15 cellular contexts compared by ENCODE assay signal in the genomic region with DNA sequence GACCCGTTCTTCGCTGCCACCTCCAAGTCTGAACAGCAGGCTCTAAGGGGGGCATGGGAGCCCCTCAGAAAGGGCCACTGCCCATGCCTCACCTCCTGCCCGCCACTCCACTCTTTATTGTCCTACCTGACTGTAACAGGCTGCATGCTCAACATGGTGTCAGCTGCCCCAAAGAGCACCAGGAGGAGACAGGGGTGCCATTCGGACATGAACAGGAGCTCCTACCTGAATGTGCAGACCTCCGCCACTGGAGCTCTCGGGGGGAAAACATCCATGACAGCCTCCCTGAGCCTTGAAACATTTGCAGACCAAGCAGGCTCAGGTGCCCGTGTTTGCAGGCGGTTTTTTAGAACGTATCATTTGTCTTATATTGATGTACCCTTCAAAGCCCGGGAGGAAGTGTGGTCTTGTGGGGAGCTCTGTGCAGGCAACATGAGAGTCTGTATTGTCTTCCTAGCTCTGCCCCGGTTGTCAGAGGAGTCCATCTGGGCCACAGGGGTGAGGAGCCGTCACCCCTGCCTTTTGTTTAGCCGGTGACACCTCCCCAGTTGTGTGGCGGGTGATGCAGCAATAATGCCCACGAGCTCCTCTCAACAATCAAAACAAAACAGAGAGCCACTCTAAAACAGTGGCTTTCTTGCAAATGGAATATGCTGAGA. TPM values are rescaled to one million over a fixed set of nuclear protein-coding genes. Genes with fewer than 3 reads are reported as not detected.
A peak's percentile ranks its signal among the peaks of the same experiment; 100 is the strongest.
DNase-seq lines count a peak whose midpoint lies in the region; ATAC-seq and TF ChIP-seq lines count a peak whose summit lies in the region.
"Had no signal": no experiment of that assay in that cellular context is flagged by ENCODE, and none has a peak within 500 bp of the region (broad histone marks: within the 10 kb centered on the region; RNA-seq: fewer than 3 reads in every experiment).

No MANE protein-coding gene starts in this region.

- H3K4me1 Mint-ChIP-seq in GM23338 (peaks cover 5% of the 10 kb centered on the region; the same call in 2 of the 3 replicates), T-cell (peaks cover 40 to 61% (median 57%) of the 10 kb centered on the region in 3 donors), neural progenitor cell (peaks cover 5% of the 10 kb centered on the region)
- peaks cover 31% of the 10 kb centered on the region for H3K4me1 Mint-ChIP-seq in activated naive CD4-positive, alpha-beta T cell treated with anti-CD3 and anti-CD28 coated beads, Interleukin-2, amount 10 ng/mL, durations not matched to agents 7 days and 5 days
- peaks cover 6 to 22% of the 10 kb centered on the region in 2 donors for H3K4me1 Mint-ChIP-seq in natural killer cell treated with Interleukin-12 subunit alpha and Interleukin-12 subunit beta and Interleukin-15 and Interleukin-18, amount 100 ng/mL, for 72 hours (ENCODE audit: low read depth in 2 of 2)
- H3K4me1 Mint-ChIP-seq: naive B cell had no signal

- H3K36me3 Mint-ChIP-seq in GM23338 (ENCODE audit: low read depth) (peaks cover 3% of the 10 kb centered on the region; the same call in 1 of the 3 replicates), T-cell (peaks cover 6% of the 10 kb centered on the region), neural progenitor cell (no peaks in the 10 kb centered on the region)
- H3K36me3 Mint-ChIP-seq in activated naive CD4-positive, alpha-beta T cell treated with anti-CD3 and anti-CD28 coated beads, Interleukin-2, amount 10 ng/mL, durations not matched to agents 7 days and 5 days, result no peaks in the 10 kb centered on the region
- no peaks in the 10 kb centered on the region for H3K36me3 Mint-ChIP-seq in natural killer cell treated with Interleukin-12 subunit alpha and Interleukin-12 subunit beta and Interleukin-15 and Interleukin-18, amount 100 ng/mL, for 72 hours

- ATAC-seq in GM23338 (no peak), T-cell (replicated peaks in 1 of 4) (peak; percentile 81 to 88 (median 82))
- ATAC-seq in natural killer cell treated with Interleukin-12 subunit alpha and Interleukin-12 subunit beta and Interleukin-15 and Interleukin-18, amount 100 ng/mL, for 72 hours, result peak; percentile 71 to 86

- POLR2A ChIA-PET in T-cell (lab: Charles Lee), result interaction anchor here (0.5 to 1.1 kb wide), 4 partner anchors 10 to 925 kb away, joined by 3 to 7 read pairs (median 4); no protein-coding TSS in a partner anchor

- H3K4me2 ChIP-seq in GM23338 (no peak overlapping the region), neural progenitor cell (no peak overlapping the region)

- H3K4me3 ChIP-seq in GM23338, result no peak overlapping the region
- no peak overlapping the region for H3K4me3 ChIP-seq in neural progenitor cell

- peaks cover 6% of the 10 kb centered on the region for H3K9me3 ChIP-seq in neural progenitor cell (ENCODE audit: low read depth)

- H2AFZ ChIP-seq in GM23338 (0 out of 2 replicates have a peak overlapping the region, but pooled peaks have one; percentile 47), neural progenitor cell (replicated peaks) (no peak overlapping the region)

- H3K36me3 ChIP-seq in GM23338 (ENCODE audit: insufficient read depth) (no peaks in the 10 kb centered on the region), neural progenitor cell (no peaks in the 10 kb centered on the region)

- H3K79me2 ChIP-seq in GM23338 (replicated peaks; ENCODE audit: insufficient read depth), result no peaks in the 10 kb centered on the region
- no peaks in the 10 kb centered on the region for H3K79me2 ChIP-seq in neural progenitor cell (ENCODE audit: low read depth)

- no peak overlapping the region for H3K9ac ChIP-seq in neural progenitor cell

- no peaks in the 10 kb centered on the region for H3K27me3 ChIP-seq in GM23338 (ENCODE audit: insufficient read depth)
- no peaks in the 10 kb centered on the region for H3K27me3 ChIP-seq in neural progenitor cell

- H3K27ac ChIP-seq in GM23338 (ENCODE audit: low read depth) (no peak overlapping the region), neural progenitor cell (no peak overlapping the region)

- H3K9me3 Mint-ChIP-seq in GM23338 (peaks cover 13% of the 10 kb centered on the region; the same call in 2 of the 3 replicates), T-cell (peaks cover 0 to 6% (median 0%) of the 10 kb centered on the region in 3 donors), neural progenitor cell (peaks cover 11% of the 10 kb centered on the region)
- H3K9me3 Mint-ChIP-seq in activated naive CD4-positive, alpha-beta T cell treated with anti-CD3 and anti-CD28 coated beads, Interleukin-2, amount 10 ng/mL, durations not matched to agents 7 days and 5 days, result no peaks in the 10 kb centered on the region
- H3K9me3 Mint-ChIP-seq in natural killer cell treated with Interleukin-12 subunit alpha and Interleukin-12 subunit beta and Interleukin-15 and Interleukin-18, amount 100 ng/mL, for 72 hours, result no peaks in the 10 kb centered on the region

- DNase-seq in GM23338 (ENCODE audit: low spot score), result no peak
- peak; percentile 35 to 89 (median 71) for DNase-seq in T-cell
- peak; percentile 71 for DNase-seq in activated naive CD4-positive, alpha-beta T cell treated with anti-CD3 and anti-CD28 coated beads, Interleukin-2, amount 10 ng/mL, durations not matched to agents 7 days and 5 days
- no peak for DNase-seq in natural killer cell treated with Interleukin-12 subunit alpha and Interleukin-12 subunit beta and Interleukin-15 and Interleukin-18, amount 100 ng/mL, for 72 hours (ENCODE audit: low spot score)
- DNase-seq in neural progenitor cell (ENCODE audit: low spot score), result no peak
- DNase-seq in Ammon's horn (ENCODE audit: low spot score), result no peak
- no peak for DNase-seq in NCI-H774 (lab: John Stamatoyannopoulos, UW)
- DNase-seq: GDM1; kidney glomerular epithelial cell; naive B cell; NCI-H1436 treated with DMSO at 0.1 percent for 48 hours; Right ventricle myocardium superior; stimulated activated CD4-positive, alpha-beta T cell treated with anti-CD3 and anti-CD28 coated beads, Interleukin-4, amount 100 ng/mL, for 1 hour had no signal

- H3K27ac Mint-ChIP-seq in GM23338 (no peak overlapping the region), T-cell (peak overlapping the region; percentile 82 to 93), neural progenitor cell (no peak overlapping the region)
- peak overlapping the region; percentile 74 for H3K27ac Mint-ChIP-seq in activated naive CD4-positive, alpha-beta T cell treated with anti-CD3 and anti-CD28 coated beads, Interleukin-2, amount 10 ng/mL, durations not matched to agents 7 days and 5 days
- H3K27ac Mint-ChIP-seq in natural killer cell treated with Interleukin-12 subunit alpha and Interleukin-12 subunit beta and Interleukin-15 and Interleukin-18, amount 100 ng/mL, for 72 hours, result peak overlapping the region in 1 of 2 donors; percentile 67
- H3K27ac Mint-ChIP-seq: naive B cell had no signal

- no peaks in the 10 kb centered on the region for H3K4me1 ChIP-seq in GM23338 (ENCODE audit: insufficient read depth)
- no peaks in the 10 kb centered on the region for H3K4me1 ChIP-seq in neural progenitor cell

- no peak overlapping the region for H3K4me3 Mint-ChIP-seq in GM23338
- peak overlapping the region; percentile 75 to 86 (median 80) for H3K4me3 Mint-ChIP-seq in T-cell
- H3K4me3 Mint-ChIP-seq in activated naive CD4-positive, alpha-beta T cell treated with anti-CD3 and anti-CD28 coated beads, Interleukin-2, amount 10 ng/mL, durations not matched to agents 7 days and 5 days, result peak overlapping the region; percentile 27
- H3K4me3 Mint-ChIP-seq in natural killer cell treated with Interleukin-12 subunit alpha and Interleukin-12 subunit beta and Interleukin-15 and Interleukin-18, amount 100 ng/mL, for 72 hours, result peak overlapping the region; percentile 73
- H3K4me3 Mint-ChIP-seq in neural progenitor cell, result no peak overlapping the region
- H3K4me3 Mint-ChIP-seq: naive B cell had no signal

- H3F3A ChIP-seq in GM23338 (replicated peaks; ENCODE audit: low read depth) (no peaks in the 10 kb centered on the region), neural progenitor cell (ENCODE audit: low read depth) (no peaks in the 10 kb centered on the region)

- TF ChIP-seq CTCF in GM23338 (conservative IDR thresholded peaks at IDR 0.05; ENCODE audit: low read depth in 2 of 2) (no peak), neural progenitor cell (IDR thresholded peaks at IDR 0.05) (no peak)

- H4K20me1 ChIP-seq in GM23338 (replicated peaks; ENCODE audit: insufficient read depth) (no peaks in the 10 kb centered on the region), neural progenitor cell (ENCODE audit: low read depth) (no peaks in the 10 kb centered on the region)

- CTCF ChIA-PET in T-cell (lab: Charles Lee), result interaction anchor here (1.0 to 2.1 kb wide), 3 partner anchors 14 to 17 kb away, joined by 3 to 7 read pairs (median 6); no protein-coding TSS in a partner anchor
- CTCF ChIA-PET in activated naive CD4-positive, alpha-beta T cell treated with anti-CD3 and anti-CD28 coated beads, Interleukin-2, amount 10 ng/mL, durations not matched to agents 7 days and 5 days (lab: Charles Lee), result interaction anchor here (0.7 to 1.7 kb wide), 2 partner anchors 13 to 18 kb away, joined by 3 to 6 read pairs; no protein-coding TSS in a partner anchor

- H3K27me3 Mint-ChIP-seq in GM23338 (ENCODE audit: insufficient read depth, low read depth, poor library complexity) (peaks cover 10% of the 10 kb centered on the region), T-cell (peaks cover 0 to 20% of the 10 kb centered on the region in 2 donors), neural progenitor cell (ENCODE audit: insufficient read depth, low read depth) (peaks cover 2% of the 10 kb centered on the region)
- peaks cover 28% of the 10 kb centered on the region for H3K27me3 Mint-ChIP-seq in activated naive CD4-positive, alpha-beta T cell treated with anti-CD3 and anti-CD28 coated beads, Interleukin-2, amount 10 ng/mL, durations not matched to agents 7 days and 5 days
- H3K27me3 Mint-ChIP-seq in natural killer cell treated with Interleukin-12 subunit alpha and Interleukin-12 subunit beta and Interleukin-15 and Interleukin-18, amount 100 ng/mL, for 72 hours, result peaks cover 0 to 3% of the 10 kb centered on the region in 2 donors

- no peaks in the 10 kb centered on the region for H3K9me2 ChIP-seq in GM23338 (ENCODE audit: insufficient read depth)

TF ChIP-seq in GM23338, 12 proteins besides CTCF, POLR2A, EP300 and RAD21 (continues in another document):
- no peak for TF ChIP-seq JUNB (IDR thresholded peaks at IDR 0.05; ENCODE audit: unreplicated experiment)

RNA-seq across cellular contexts. Expression of gene CD8A, which starts 35.1 kb away (rescaled TPM):
- total RNA-seq in GM23338 (2014; rRNA removed; shearing (Covaris generic)), result 0.24 and 0.54 TPM in 2 replicates
- polyA plus RNA-seq in GM23338 (2016; fragmentation: Nextera tagmentation; extraction: Ambion mirVana), result 0.12 and 0.19 TPM in 2 replicates
- 100 to 1,000 TPM in 4 of 5 donors, 10 to 100 TPM in 1; 92.1 to 194 (median 158) TPM for total RNA-seq in T-cell
- 10 to 100 TPM; 67.8 to 85.0 TPM for total RNA-seq in natural killer cell treated with Interleukin-12 subunit alpha and Interleukin-12 subunit beta and Interleukin-15 and Interleukin-18, amount 100 ng/mL, for 72 hours
- 0.03 and 0.34 TPM in 2 replicates for total RNA-seq in neural progenitor cell (ENCODE audit: low replicate concordance)
- total RNA-seq: glomerular endothelial cell, renal cortical epithelial cell had no signal

RNA-seq across cellular contexts. Expression of gene CD8B, which starts 35.8 kb away (rescaled TPM):
- total RNA-seq in GM23338 (2014; rRNA removed; shearing (Covaris generic)), result 0.31 and 3.0 TPM in 2 replicates
- 0.61 and 0.63 TPM in 2 replicates for polyA plus RNA-seq in GM23338 (2016; fragmentation: Nextera tagmentation; extraction: Ambion mirVana)
- 100 to 1,000 TPM in 3 of 5 donors, 10 to 100 TPM in 2; 50.8 to 206 (median 117) TPM for total RNA-seq in T-cell
- 10 to 100 TPM in 1 of 2 donors, 1 to 10 TPM in 1; 8.4 to 31.5 TPM for total RNA-seq in natural killer cell treated with Interleukin-12 subunit alpha and Interleukin-12 subunit beta and Interleukin-15 and Interleukin-18, amount 100 ng/mL, for 72 hours
- total RNA-seq in neural progenitor cell (ENCODE audit: low replicate concordance), result not detected in 2 replicates
- total RNA-seq: glomerular endothelial cell, renal cortical epithelial cell had no signal

Comparison
In these comparisons a context has a peak if more than half of its experiments do, and no peak if none do; other contexts are left out.
1. DNase-seq: peak in T-cell (34 of 34) and activated naive CD4-positive, alpha-beta T cell treated with anti-CD3 and anti-CD28 coated beads, Interleukin-2, amount 10 ng/mL, durations not matched to agents 7 days and 5 days (single experiment); none in GM23338 (single experiment), natural killer cell treated with Interleukin-12 subunit alpha and Interleukin-12 subunit beta and Interleukin-15 and Interleukin-18, amount 100 ng/mL, for 72 hours (single experiment), neural progenitor cell (single experiment), Ammon's horn (single experiment) and NCI-H774 (single experiment).
2. H3K27ac Mint-ChIP-seq: peak in T-cell (2 of 2) and activated naive CD4-positive, alpha-beta T cell treated with anti-CD3 and anti-CD28 coated beads, Interleukin-2, amount 10 ng/mL, durations not matched to agents 7 days and 5 days (single experiment); none in GM23338 (single experiment) and neural progenitor cell (single experiment).
3. H3K4me3 Mint-ChIP-seq: peak in T-cell (3 of 3), activated naive CD4-positive, alpha-beta T cell treated with anti-CD3 and anti-CD28 coated beads, Interleukin-2, amount 10 ng/mL, durations not matched to agents 7 days and 5 days (single experiment) and natural killer cell treated with Interleukin-12 subunit alpha and Interleukin-12 subunit beta and Interleukin-15 and Interleukin-18, amount 100 ng/mL, for 72 hours (single experiment); none in GM23338 (single experiment) and neural progenitor cell (single experiment).
4. RNA of gene CD8A, which starts 35.1 kb away (total RNA-seq): 92.1 to 194 TPM in T-cell and 67.8 to 85.0 TPM in natural killer cell treated with Interleukin-12 subunit alpha and Interleukin-12 subunit beta and Interleukin-15 and Interleukin-18, amount 100 ng/mL, for 72 hours; 0.03 to 0.34 TPM in neural progenitor cell and 0.24 to 0.54 TPM in GM23338; every median in the first group is over 10 times any median in the second.